In the genomic region with DNA sequence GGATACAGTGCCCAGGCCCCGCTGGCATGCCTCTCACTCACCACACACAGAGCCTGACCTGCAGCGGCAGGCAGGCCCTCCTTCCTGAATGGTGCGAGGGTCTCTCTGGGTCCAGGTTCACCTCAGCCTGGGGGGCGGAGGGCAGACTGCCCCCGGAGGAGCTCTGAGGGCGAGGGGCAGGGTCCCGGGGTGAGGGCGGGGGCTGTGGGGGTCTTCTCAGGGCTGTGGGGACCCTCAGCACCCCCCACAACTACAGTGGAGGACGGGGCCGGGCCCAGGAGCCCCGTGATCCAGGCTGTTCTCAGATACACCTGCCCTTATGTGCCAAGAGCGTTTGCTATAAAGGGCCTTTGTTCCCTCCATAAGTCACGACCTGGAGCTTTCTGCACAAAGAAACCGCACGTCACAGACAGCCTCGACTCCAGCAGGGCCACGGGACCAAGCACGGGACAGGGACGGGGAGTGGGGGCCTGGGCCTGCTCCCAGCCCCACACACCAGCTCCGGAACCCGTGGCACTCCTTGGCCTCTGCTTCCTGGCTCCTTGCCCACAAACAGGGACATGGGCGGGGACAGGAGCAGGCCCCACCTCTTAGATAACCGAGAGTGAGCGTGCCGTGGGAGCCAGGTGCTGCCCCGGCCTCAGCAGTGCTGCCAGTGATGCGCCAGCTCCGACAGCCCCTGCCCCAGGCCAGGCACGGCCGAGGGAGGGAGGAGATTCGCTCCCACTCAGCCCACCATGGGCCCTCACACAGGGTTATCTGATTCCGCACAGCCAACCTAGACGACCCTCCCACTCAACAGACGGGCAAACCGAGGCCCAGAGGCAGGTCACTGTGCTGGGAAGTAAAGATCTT, we compare ENCODE assay signal across 12 cellular contexts.
DNase-seq lines count a peak whose midpoint lies in the region; ATAC-seq and TF ChIP-seq lines count a peak whose summit lies in the region.
"Had no signal": no experiment of that assay in that cellular context is flagged by ENCODE, and none has a peak within 500 bp of the region (broad histone marks: within the 10 kb centered on the region; RNA-seq: fewer than 3 reads in every experiment).

No MANE protein-coding gene starts in this region.

- TF ChIP-seq CTCF in 22Rv1 (IDR thresholded peaks at IDR 0.05), result no peak
- no peak for TF ChIP-seq CTCF in thyroid gland (IDR thresholded peaks at IDR 0.05)

- H3K27me3 ChIP-seq in mucosa of rectum (ENCODE audit: control insufficient read depth in 2 of 2, insufficient read depth in 2 of 2, low read length in 2 of 2), result no peaks in the 10 kb centered on the region
- H3K27me3 ChIP-seq in thyroid gland, result no peaks in the 10 kb centered on the region

- peaks cover 33 to 48% of the 10 kb centered on the region in 2 donors for H3K4me1 ChIP-seq in mucosa of rectum (ENCODE audit: control insufficient read depth in 2 of 2, insufficient read depth in 2 of 2, low read length in 2 of 2)
- H3K4me1 ChIP-seq in thyroid gland, result peaks cover 14 to 28% of the 10 kb centered on the region in 2 donors

- peaks cover 30 to 34% of the 10 kb centered on the region in 2 donors for H3K36me3 ChIP-seq in mucosa of rectum (ENCODE audit: control insufficient read depth in 2 of 2, insufficient read depth in 2 of 2, low read length in 2 of 2)
- peaks cover 8 to 24% of the 10 kb centered on the region in 2 donors for H3K36me3 ChIP-seq in thyroid gland

- WGBS in thyroid gland, 2 donors, result 86 to 93% methylated on average over 12 to 26 of the region's 35 CpGs

- no peak overlapping the region for H3K4me3 Mint-ChIP-seq in stimulated activated effector memory CD8-positive, alpha-beta T cell treated with anti-CD3 and anti-CD28 coated beads, Interleukin-12 subunit alpha, Interleukin-12 subunit beta, amount 100 ng/mL, for 72 hours
- H3K4me3 Mint-ChIP-seq: CD14-positive monocyte, WTC11 had no signal

- H3K9me3 ChIP-seq in mucosa of rectum (ENCODE audit: control insufficient read depth in 2 of 2, low read length in 2 of 2), result no peaks in the 10 kb centered on the region
- H3K9me3 ChIP-seq in thyroid gland, result no peaks in the 10 kb centered on the region

- peak overlapping the region; percentile 63 for H3K27ac ChIP-seq in 22Rv1
- peak overlapping the region; percentile 64 for H3K27ac ChIP-seq in caudate nucleus (ENCODE audit: low read depth, low read length)
- peak overlapping the region; percentile 17 to 43 for H3K27ac ChIP-seq in mucosa of rectum (ENCODE audit: low read depth in 2 of 2, low read length in 2 of 2)
- peak overlapping the region in 1 of 3 donors; percentile 2 for H3K27ac ChIP-seq in thyroid gland

- peaks cover 78% of the 10 kb centered on the region for H3K36me3 Mint-ChIP-seq in stimulated activated effector memory CD8-positive, alpha-beta T cell treated with anti-CD3 and anti-CD28 coated beads, Interleukin-12 subunit alpha, Interleukin-12 subunit beta, amount 100 ng/mL, for 72 hours

- intact Hi-C loops in thyroid gland (cut with DNase I), result no loop called here

- no peaks in the 10 kb centered on the region for H3K9me3 Mint-ChIP-seq in stimulated activated effector memory CD8-positive, alpha-beta T cell treated with anti-CD3 and anti-CD28 coated beads, Interleukin-12 subunit alpha, Interleukin-12 subunit beta, amount 100 ng/mL, for 72 hours
- H3K9me3 Mint-ChIP-seq: WTC11 had no signal

- H3K27ac Mint-ChIP-seq in stimulated activated effector memory CD8-positive, alpha-beta T cell treated with anti-CD3 and anti-CD28 coated beads, Interleukin-12 subunit alpha, Interleukin-12 subunit beta, amount 100 ng/mL, for 72 hours, result no peak overlapping the region
- H3K27ac Mint-ChIP-seq: WTC11 had no signal

- DNase-seq in HuH-7 (ENCODE audit: low spot score) (peak; percentile 37), caudate nucleus (lab: John Stamatoyannopoulos, UW) (peak in 12 of 61 donors; percentile 15 to 74 (median 36)), thyroid gland (no peak)
- no peak for DNase-seq in activated naive CD4-positive, alpha-beta T cell (lab: John Stamatoyannopoulos, UW)
- no peak for DNase-seq in stimulated activated effector memory CD8-positive, alpha-beta T cell treated with anti-CD3 and anti-CD28 coated beads, Interleukin-12 subunit alpha, Interleukin-12 subunit beta, amount 100 ng/mL, for 72 hours (ENCODE audit: low spot score in 2 of 2)
- DNase-seq: NCI-H226, SHP77 treated with DMSO at 0.1 percent for 48 hours had no signal

- no peak for ATAC-seq in stimulated activated effector memory CD8-positive, alpha-beta T cell treated with anti-CD3 and anti-CD28 coated beads, Interleukin-12 subunit alpha, Interleukin-12 subunit beta, amount 100 ng/mL, for 72 hours
- no peak for ATAC-seq in GM18873 (IDR thresholded peaks at IDR 0.05; ENCODE audit: low FRiP score, unreplicated experiment)
- ATAC-seq: WTC11 had no signal

- H3K4me1 Mint-ChIP-seq in stimulated activated effector memory CD8-positive, alpha-beta T cell treated with anti-CD3 and anti-CD28 coated beads, Interleukin-12 subunit alpha, Interleukin-12 subunit beta, amount 100 ng/mL, for 72 hours, result peaks cover 31% of the 10 kb centered on the region

- H3K9ac ChIP-seq in mucosa of rectum (ENCODE audit: low read depth in 1 of 2, low read length in 2 of 2), result no peak overlapping the region

- no peak for TF ChIP-seq POLR2A in thyroid gland (IDR thresholded peaks at IDR 0.05)

- no peak overlapping the region for H3K4me3 ChIP-seq in mucosa of rectum (ENCODE audit: low read length in 2 of 2)
- no peak overlapping the region for H3K4me3 ChIP-seq in thyroid gland (replicated peaks in 1 of 3)
